In the genomic region with DNA sequence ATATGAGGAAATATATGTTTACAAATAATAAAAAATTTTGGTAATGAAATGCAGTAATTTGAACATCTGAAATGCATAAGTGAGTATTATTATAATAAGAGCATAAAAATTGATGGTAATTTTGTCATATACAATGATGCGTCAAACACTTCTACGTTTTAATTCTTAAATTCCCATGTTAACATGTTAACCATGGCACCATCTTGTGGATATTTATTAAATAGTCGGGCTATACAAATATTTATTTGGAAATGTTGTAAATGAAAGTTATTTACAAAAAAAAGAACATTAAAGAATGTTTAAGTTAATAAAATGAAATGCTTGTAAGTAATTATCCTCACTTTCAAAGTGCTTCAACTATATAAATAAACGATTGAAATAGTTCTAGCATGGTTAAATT, we compare ENCODE assay signal across 1 cellular context.
TF ChIP-seq lines count a peak whose summit lies in the region.

No MANE protein-coding gene starts in this region.

TF ChIP-seq in HEK293, 187 proteins besides CTCF, POLR2A, EP300 and RAD21 (continued from another document):
- TF ChIP-seq, protein P1, sequence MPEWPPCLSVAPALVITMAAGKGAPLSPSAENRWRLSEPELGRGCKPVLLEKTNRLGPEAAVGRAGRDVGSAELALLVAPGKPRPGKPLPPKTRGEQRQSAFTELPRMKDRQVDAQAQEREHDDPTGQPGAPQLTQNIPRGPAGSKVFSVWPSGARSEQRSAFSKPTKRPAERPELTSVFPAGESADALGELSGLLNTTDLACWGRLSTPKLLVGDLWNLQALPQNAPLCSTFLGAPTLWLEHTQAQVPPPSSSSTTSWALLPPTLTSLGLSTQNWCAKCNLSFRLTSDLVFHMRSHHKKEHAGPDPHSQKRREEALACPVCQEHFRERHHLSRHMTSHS (tag by site-specific recombination; IDR thresholded peaks at IDR 0.05): no peak
- TF ChIP-seq PRDM1 (tag by site-specific recombination; IDR thresholded peaks at IDR 0.05): no peak
- TF ChIP-seq ZNF274 (IDR thresholded peaks at IDR 0.05; ENCODE audit: low read length): no peak
- TF ChIP-seq ZNF274 (tag by site-specific recombination; IDR thresholded peaks at IDR 0.05; ENCODE audit: borderline replicate concordance): no peak
- TF ChIP-seq ZNF157 (tag by site-specific recombination; IDR thresholded peaks at IDR 0.05): no peak
- TF ChIP-seq SALL2 (tag by site-specific recombination; IDR thresholded peaks at IDR 0.05; ENCODE audit: borderline replicate concordance): no peak
- peak; percentile 48 for TF ChIP-seq ZNF654 (tag by site-specific recombination; IDR thresholded peaks at IDR 0.05; ENCODE audit: low read depth)
- TF ChIP-seq, protein P2, sequence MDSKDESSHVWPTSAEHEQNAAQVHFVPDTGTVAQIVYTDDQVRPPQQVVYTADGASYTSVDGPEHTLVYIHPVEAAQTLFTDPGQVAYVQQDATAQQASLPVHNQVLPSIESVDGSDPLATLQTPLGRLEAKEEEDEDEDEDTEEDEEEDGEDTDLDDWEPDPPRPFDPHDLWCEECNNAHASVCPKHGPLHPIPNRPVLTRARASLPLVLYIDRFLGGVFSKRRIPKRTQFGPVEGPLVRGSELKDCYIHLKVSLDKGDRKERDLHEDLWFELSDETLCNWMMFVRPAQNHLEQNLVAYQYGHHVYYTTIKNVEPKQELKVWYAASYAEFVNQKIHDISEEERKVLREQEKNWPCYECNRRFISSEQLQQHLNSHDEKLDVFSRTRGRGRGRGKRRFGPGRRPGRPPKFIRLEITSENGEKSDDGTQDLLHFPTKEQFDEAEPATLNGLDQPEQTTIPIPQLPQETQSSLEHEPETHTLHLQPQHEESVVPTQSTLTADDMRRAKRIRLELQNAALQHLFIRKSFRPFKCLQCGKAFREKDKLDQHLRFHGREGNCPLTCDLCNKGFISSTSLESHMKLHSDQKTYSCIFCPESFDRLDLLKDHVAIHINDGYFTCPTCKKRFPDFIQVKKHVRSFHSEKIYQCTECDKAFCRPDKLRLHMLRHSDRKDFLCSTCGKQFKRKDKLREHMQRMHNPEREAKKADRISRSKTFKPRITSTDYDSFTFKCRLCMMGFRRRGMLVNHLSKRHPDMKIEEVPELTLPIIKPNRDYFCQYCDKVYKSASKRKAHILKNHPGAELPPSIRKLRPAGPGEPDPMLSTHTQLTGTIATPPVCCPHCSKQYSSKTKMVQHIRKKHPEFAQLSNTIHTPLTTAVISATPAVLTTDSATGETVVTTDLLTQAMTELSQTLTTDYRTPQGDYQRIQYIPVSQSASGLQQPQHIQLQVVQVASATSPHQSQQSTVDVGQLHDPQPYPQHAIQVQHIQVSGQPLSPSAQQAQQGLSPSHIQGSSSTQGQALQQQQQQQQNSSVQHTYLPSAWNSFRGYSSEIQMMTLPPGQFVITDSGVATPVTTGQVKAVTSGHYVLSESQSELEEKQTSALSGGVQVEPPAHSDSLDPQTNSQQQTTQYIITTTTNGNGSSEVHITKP (tag by site-specific recombination; IDR thresholded peaks at IDR 0.05): no peak
